13 cellular contexts compared by ENCODE assay signal in genomic region chr1:151867785-151868403, GRCh38. TPM values are rescaled to one million over a fixed set of nuclear protein-coding genes. Genes with fewer than 3 reads are reported as not detected.
DNase-seq lines count a peak whose midpoint lies in the region; ATAC-seq, FAIRE-seq and TF ChIP-seq lines count a peak whose summit lies in the region.
"Had no signal": no experiment of that assay in that cellular context is flagged by ENCODE, and none has a peak within 500 bp of the region (broad histone marks: within the 10 kb centered on the region; RNA-seq: fewer than 3 reads in every experiment).

No MANE protein-coding gene starts in this region.

- TF ChIP-seq CTCF in AG09309 (IDR thresholded peaks at IDR 0.05; ENCODE audit: control insufficient read depth, insufficient read depth, low read depth, low read length, missing control alignments) (no peak), keratinocyte (optimal IDR thresholded peaks at IDR 0.05 in 1 of 3, IDR thresholded peaks at IDR 0.05 in 1 of 3, conservative IDR thresholded peaks at IDR 0.05 in 1 of 3; ENCODE audit: extremely low read depth in 1 of 3, insufficient read depth in 2 of 3, low read length in 3 of 3) (no peak), ascending aorta (IDR thresholded peaks at IDR 0.05) (no peak)

- peak overlapping the region; percentile 54 for H2AFZ ChIP-seq in keratinocyte (ENCODE audit: control insufficient read depth, low read length)

- H3K4me3 ChIP-seq in AG09309 (ENCODE audit: control insufficient read depth, low read depth, low read length), result no peak overlapping the region
- no peak overlapping the region for H3K4me3 ChIP-seq in keratinocyte (ENCODE audit: control insufficient read depth in 2 of 3, extremely low read depth in 1 of 3, insufficient read depth in 2 of 3, low read depth in 1 of 3, low read length in 3 of 3)
- no peak overlapping the region for H3K4me3 ChIP-seq in ascending aorta
- H3K4me3 ChIP-seq: uterus had no signal

- H3K36me3 ChIP-seq in keratinocyte (ENCODE audit: control insufficient read depth in 2 of 2, extremely low read depth in 1 of 2, insufficient read depth in 2 of 2, low read length in 2 of 2) (peaks cover 0 to 2% of the 10 kb centered on the region in 2 experiments), ascending aorta (no peaks in the 10 kb centered on the region)
- H3K36me3 ChIP-seq: uterus had no signal

- no peaks in the 10 kb centered on the region for H3K9me1 ChIP-seq in keratinocyte (ENCODE audit: control insufficient read depth, extremely low read depth, insufficient read depth, low read length)

- no peaks in the 10 kb centered on the region for H4K20me1 ChIP-seq in keratinocyte (ENCODE audit: control insufficient read depth, extremely low read depth, insufficient read depth, low read length)

- H3K9me3 ChIP-seq in keratinocyte (ENCODE audit: control insufficient read depth, low read depth, low read length), result no peaks in the 10 kb centered on the region
- no peaks in the 10 kb centered on the region for H3K9me3 ChIP-seq in ascending aorta
- H3K9me3 ChIP-seq: uterus had no signal

- intact Hi-C loops in ascending aorta (cut with DNase I), result no loop called here

- peak overlapping the region; percentile 25 for H3K4me2 ChIP-seq in keratinocyte (ENCODE audit: control insufficient read depth, extremely low read depth, insufficient read depth, low read depth, low read length)

- DNase-seq in AG09309 (ENCODE audit: low read depth) (peak; percentile 57), HS-5 (ENCODE audit: low read depth) (peak; percentile 77), amniotic epithelial cell (ENCODE audit: low read depth) (peak; percentile 82), keratinocyte (ENCODE audit: low read depth, low spot score) (peak; percentile 57), ascending aorta (ENCODE audit: low spot score in 2 of 2) (no peak), NCI-H510A (lab: John Stamatoyannopoulos, UW) (no peak)
- DNase-seq: NCI-H2029 treated with DMSO at 0.1 percent for 48 hours, occipital lobe, T-helper 1 cell, uterus had no signal

- FAIRE-seq in keratinocyte (lab: Jason Lieb, UNC), result peak; percentile 44
- FAIRE-seq: H1 had no signal

- dilution Hi-C loops in keratinocyte (cut with MboI; ENCODE audit: extremely low pct_ligation_motif_present, low sequenced_read_pairs), result no loop called here

- H3K27ac ChIP-seq in keratinocyte (ENCODE audit: control insufficient read depth, insufficient read depth, low read length) (peak overlapping the region; percentile 73), ascending aorta (no peak overlapping the region)
- H3K27ac ChIP-seq: uterus had no signal

- H3K9ac ChIP-seq in keratinocyte (ENCODE audit: control insufficient read depth, extremely low read depth, insufficient read depth, low read length), result peak overlapping the region; percentile 23

- H3K27me3 ChIP-seq in keratinocyte (ENCODE audit: control insufficient read depth, extremely low read depth, insufficient read depth, low read length) (no peaks in the 10 kb centered on the region), ascending aorta (no peaks in the 10 kb centered on the region)
- H3K27me3 ChIP-seq: uterus had no signal

- H3K4me1 ChIP-seq in keratinocyte (ENCODE audit: control insufficient read depth, extremely low read depth, insufficient read depth, low read length) (peaks cover 10% of the 10 kb centered on the region), ascending aorta (no peaks in the 10 kb centered on the region)
- H3K4me1 ChIP-seq: uterus had no signal

- no peaks in the 10 kb centered on the region for H3K79me2 ChIP-seq in keratinocyte (ENCODE audit: control insufficient read depth, insufficient read depth, low read length)

- ATAC-seq in HG02852 (IDR thresholded peaks at IDR 0.05; ENCODE audit: unreplicated experiment) (no peak), HG03521 (IDR thresholded peaks at IDR 0.05; ENCODE audit: unreplicated experiment) (no peak)

RNA-seq across cellular contexts. Expression of gene THEM5, which starts 14.4 kb away (rescaled TPM):
- 0.18 to 0.61 TPM (median 0.19 TPM) in 3 replicates for polyA plus RNA-seq in keratinocyte
- 6.4 TPM for polyA plus RNA-seq in keratinocyte (2011; ENCODE audit: low read depth)
- 0.10 TPM in 1 of 2 replicates, not detected in the other for polyA plus RNA-seq in keratinocyte (2011; cell fraction: cytosol; rRNA removed)
- polyA plus RNA-seq in keratinocyte (2011; cell fraction: nucleus; rRNA removed), result 0.33 TPM in 1 of 2 replicates, not detected in the other
- polyA plus RNA-seq in keratinocyte (2012; ENCODE audit: low replicate concordance), result 11.5 TPM in 1 of 2 replicates, not detected in the other
- polyA minus RNA-seq in keratinocyte, result 0.20 to 1.0 TPM (median 0.46 TPM) in 3 replicates
- polyA minus RNA-seq in keratinocyte (2011; cell fraction: cytosol; rRNA and poly(A)+ RNA removed), result not detected
- polyA minus RNA-seq in keratinocyte (2011; cell fraction: nucleus; rRNA and poly(A)+ RNA removed), result not detected in 2 replicates
- not detected for total RNA-seq in ascending aorta
- total RNA-seq: H1, occipital lobe, uterus had no signal
- polyA plus RNA-seq: H1 had no signal

RNA-seq across cellular contexts. Expression of gene C2CD4D, which starts 28.3 kb away (rescaled TPM):
- 0.05 to 0.08 TPM (median 0.05 TPM) in 3 replicates for polyA plus RNA-seq in keratinocyte
- polyA plus RNA-seq in keratinocyte (2011; ENCODE audit: low read depth), result not detected
- polyA plus RNA-seq in keratinocyte (2011; cell fraction: cytosol; rRNA removed), result 0.05 TPM in 1 of 2 replicates, not detected in the other
- polyA plus RNA-seq in keratinocyte (2011; cell fraction: nucleus; rRNA removed), result 0.08 and 0.09 TPM in 2 replicates
- 0.17 and 0.27 TPM in 2 replicates for polyA plus RNA-seq in keratinocyte (2012; ENCODE audit: low replicate concordance)
- not detected in 3 replicates for polyA minus RNA-seq in keratinocyte
- not detected for polyA minus RNA-seq in keratinocyte (2011; cell fraction: cytosol; rRNA and poly(A)+ RNA removed)
- not detected in 2 replicates for polyA minus RNA-seq in keratinocyte (2011; cell fraction: nucleus; rRNA and poly(A)+ RNA removed)
- not detected for total RNA-seq in ascending aorta
- total RNA-seq: uterus had no signal

RNA-seq across cellular contexts. Expression of gene RORC, which starts 36.3 kb away (rescaled TPM):
- 0.05 to 0.13 TPM (median 0.12 TPM) in 3 replicates for polyA plus RNA-seq in keratinocyte
- polyA plus RNA-seq in keratinocyte (2011; ENCODE audit: low read depth), result 0.77 TPM
- 0.07 and 0.16 TPM in 2 replicates for polyA plus RNA-seq in keratinocyte (2011; cell fraction: cytosol; rRNA removed)
- polyA plus RNA-seq in keratinocyte (2011; cell fraction: nucleus; rRNA removed), result 0.17 and 0.22 TPM in 2 replicates
- 2.3 TPM in 1 of 2 replicates, not detected in the other for polyA plus RNA-seq in keratinocyte (2012; ENCODE audit: low replicate concordance)
- 0.10 to 0.98 TPM (median 0.10 TPM) in 3 replicates for polyA minus RNA-seq in keratinocyte
- 0.96 TPM for polyA minus RNA-seq in keratinocyte (2011; cell fraction: cytosol; rRNA and poly(A)+ RNA removed)
- polyA minus RNA-seq in keratinocyte (2011; cell fraction: nucleus; rRNA and poly(A)+ RNA removed), result 0.54 TPM in 1 of 2 replicates, not detected in the other
- not detected for total RNA-seq in ascending aorta

RNA-seq across cellular contexts. Expression of gene THEM4, which starts 41.4 kb away (rescaled TPM):
- polyA plus RNA-seq in keratinocyte, result 20.1 to 23.3 TPM (median 20.2 TPM) in 3 replicates
- polyA plus RNA-seq in keratinocyte (2011; ENCODE audit: low read depth), result 3.7 TPM
- 17.6 and 25.3 TPM in 2 replicates for polyA plus RNA-seq in keratinocyte (2011; cell fraction: cytosol; rRNA removed)
- 23.2 and 24.9 TPM in 2 replicates for polyA plus RNA-seq in keratinocyte (2011; cell fraction: nucleus; rRNA removed)
- polyA plus RNA-seq in keratinocyte (2012; ENCODE audit: low replicate concordance), result 5.7 and 11.2 TPM in 2 replicates
- polyA minus RNA-seq in keratinocyte, result 4.5 to 17.6 TPM (median 12.3 TPM) in 3 replicates
- 6.7 TPM for polyA minus RNA-seq in keratinocyte (2011; cell fraction: cytosol; rRNA and poly(A)+ RNA removed)
- 7.1 and 15.5 TPM in 2 replicates for polyA minus RNA-seq in keratinocyte (2011; cell fraction: nucleus; rRNA and poly(A)+ RNA removed)
- 7.7 TPM for total RNA-seq in ascending aorta

Comparison
In these comparisons a context has a peak if more than half of its experiments do, and no peak if none do; other contexts are left out.
1. DNase-seq: peak in AG09309 (single experiment), HS-5 (single experiment), amniotic epithelial cell (single experiment) and keratinocyte (single experiment); none in ascending aorta (0 of 2) and NCI-H510A (single experiment).